8 cellular contexts compared by ENCODE assay signal in the genomic region with DNA sequence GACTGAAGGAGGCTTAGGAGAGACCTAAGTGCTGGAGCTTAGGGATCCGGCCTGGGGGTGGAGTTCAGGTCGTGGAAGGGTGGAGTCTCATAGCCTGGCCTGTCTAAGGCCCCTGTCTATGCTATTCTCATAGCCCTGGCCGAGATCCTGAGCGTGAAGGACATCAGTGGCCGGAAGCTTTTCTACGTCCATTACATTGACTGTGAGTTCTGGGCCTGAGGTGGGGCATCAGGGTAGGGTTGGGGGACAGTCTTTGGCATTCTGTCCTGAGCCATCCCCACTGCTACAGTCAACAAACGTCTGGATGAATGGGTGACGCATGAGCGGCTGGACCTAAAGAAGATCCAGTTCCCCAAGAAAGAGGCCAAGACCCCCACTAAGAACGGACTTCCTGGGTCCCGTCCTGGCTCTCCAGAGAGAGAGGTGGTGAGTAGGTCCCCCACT. TPM values are rescaled to one million over a fixed set of nuclear protein-coding genes. Genes with fewer than 3 reads are reported as not detected.
DNase-seq lines count a peak whose midpoint lies in the region; ATAC-seq lines count a peak whose summit lies in the region.

No MANE protein-coding gene starts in this region.

- no peaks in the 10 kb centered on the region for H3K9me3 Mint-ChIP-seq in naive B cell

- no peaks in the 10 kb centered on the region for H3K4me1 ChIP-seq in HUES48 (ENCODE audit: control insufficient read depth, insufficient read depth, low read length)

- peak overlapping the region; percentile 91 to 99 (median 96) for H3K4me3 Mint-ChIP-seq in naive B cell

- no peak overlapping the region for H3K9ac ChIP-seq in HUES48 (ENCODE audit: low read depth, low read length)

- peak overlapping the region; percentile 92 for H3K4me3 ChIP-seq in HUES48 (ENCODE audit: low read depth, low read length)

- DNase-seq in AG08395 (ENCODE audit: low spot score) (peak; percentile 94), caudate nucleus (lab: John Stamatoyannopoulos, UW) (no peak), naive B cell (no peak), foreskin melanocyte (no peak), middle frontal gyrus (ENCODE audit: extremely low spot score, low spot score) (no peak)

- ATAC-seq in naive B cell (ENCODE audit: low read depth in 2 of 2) (no peak), HG03571 (IDR thresholded peaks at IDR 0.05; ENCODE audit: unreplicated experiment) (no peak), GM18867 (IDR thresholded peaks at IDR 0.05; ENCODE audit: unreplicated experiment) (no peak)

- peak overlapping the region; percentile 99 for H3K27ac ChIP-seq in HUES48 (ENCODE audit: low read depth, low read length)
- H3K27ac ChIP-seq in caudate nucleus (ENCODE audit: low read depth, low read length), result peak overlapping the region; percentile 100

- H3K36me3 Mint-ChIP-seq in naive B cell, result peaks cover 8 to 23% of the 10 kb centered on the region in 2 donors

- H3K27me3 Mint-ChIP-seq in naive B cell, result no peaks in the 10 kb centered on the region

- no peaks in the 10 kb centered on the region for H3K9me3 ChIP-seq in HUES48 (ENCODE audit: control insufficient read depth, insufficient read depth, low read length)

- H3K36me3 ChIP-seq in HUES48 (ENCODE audit: control insufficient read depth, insufficient read depth, low read length), result peaks cover 46% of the 10 kb centered on the region

- peaks cover 29 to 40% (median 29%) of the 10 kb centered on the region in 3 donors for H3K4me1 Mint-ChIP-seq in naive B cell

- H3K27ac Mint-ChIP-seq in naive B cell, result peak overlapping the region; percentile 99 to 100 (median 100)

- H3K27me3 ChIP-seq in HUES48 (ENCODE audit: control insufficient read depth, insufficient read depth, low read length), result no peaks in the 10 kb centered on the region

RNA-seq across cellular contexts. Expression of gene KAT5, which starts 0.6 kb away (rescaled TPM):
- 10 to 100 TPM; 38.9 to 71.8 (median 63.6) TPM for polyA plus RNA-seq in naive B cell (ENCODE audit: low read depth in 6 of 6)

RNA-seq across cellular contexts. Expression of gene RNASEH2C, which starts 7.9 kb away (rescaled TPM):
- 100 to 1,000 TPM in 3 of 6 donors, 10 to 100 TPM in 3; 59.3 to 126 (median 99.1) TPM for polyA plus RNA-seq in naive B cell (ENCODE audit: low read depth in 6 of 6)

RNA-seq across cellular contexts. Expression of gene RELA, which starts 49.9 kb away (rescaled TPM):
- polyA plus RNA-seq in naive B cell (ENCODE audit: low read depth in 6 of 6), result 10 to 100 TPM; 36.3 to 72.2 (median 48.6) TPM
